In the genomic region with DNA sequence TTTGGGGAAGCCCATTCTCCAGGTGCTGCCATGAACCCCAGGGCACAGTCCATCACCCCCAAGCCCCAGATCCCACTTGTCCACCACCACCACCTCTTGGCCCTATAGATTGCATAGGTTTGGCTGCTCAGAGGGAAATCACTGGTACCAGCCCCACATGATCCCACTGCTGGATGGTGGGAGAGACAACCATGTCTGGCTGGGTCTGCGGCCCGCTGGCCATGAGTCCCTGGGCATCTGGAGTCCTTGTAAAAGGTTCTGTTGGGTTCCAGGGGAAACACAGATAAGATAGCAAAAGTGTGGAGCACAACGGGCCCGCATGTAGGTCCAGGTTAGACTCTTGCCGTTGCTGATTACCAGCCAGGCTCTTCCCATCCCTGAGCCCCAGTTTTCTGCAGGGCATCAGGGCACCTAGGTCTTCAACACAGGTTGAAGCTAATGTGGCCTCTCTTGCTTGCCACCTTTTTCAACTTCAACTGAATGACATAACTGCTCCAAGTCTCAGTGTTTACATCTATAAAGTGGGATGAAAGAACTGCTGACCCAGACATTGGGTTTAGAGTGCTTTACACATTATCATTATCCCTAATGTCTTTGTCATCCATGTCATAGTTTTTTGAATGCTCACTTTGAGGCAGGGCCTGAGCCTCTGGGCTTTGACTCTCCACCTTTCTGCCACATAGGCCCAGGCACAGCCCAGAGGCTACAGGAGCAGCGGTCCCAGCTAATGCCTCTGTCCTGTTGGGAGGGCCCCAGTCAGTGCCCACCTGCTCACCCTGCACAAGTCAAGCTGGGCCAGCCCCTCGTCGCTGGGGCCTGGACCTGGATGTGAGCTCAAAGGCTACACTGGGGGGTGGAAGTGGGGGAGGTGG, we compare ENCODE assay signal across 1 cellular context.
TF ChIP-seq lines count a peak whose summit lies in the region.

No MANE protein-coding gene starts in this region.

TF ChIP-seq in K562, 482 proteins besides CTCF, POLR2A, EP300 and RAD21 (continued from another document):
- TF ChIP-seq ZBTB40 (IDR thresholded peaks at IDR 0.05) (no peak), ZBTB40 (CRISPR knock-in tag; IDR thresholded peaks at IDR 0.05) (no peak), PCBP1 (IDR thresholded peaks at IDR 0.05; ENCODE audit: low read depth, low read length, poor library complexity, severe bottlenecking) (no peak), ETV5 (CRISPR knock-in tag; IDR thresholded peaks at IDR 0.05; ENCODE audit: low read depth) (no peak), MAFG (tag; conservative IDR thresholded peaks at IDR 0.05) (no peak), ZNF165 (CRISPR knock-in tag; IDR thresholded peaks at IDR 0.05; ENCODE audit: borderline replicate concordance) (no peak), CREM (IDR thresholded peaks at IDR 0.05; ENCODE audit: low read depth) (no peak), MEIS2 (IDR thresholded peaks at IDR 0.05; ENCODE audit: partially characterized antibody) (no peak), ZNF324 (CRISPR knock-in tag; IDR thresholded peaks at IDR 0.05) (no peak), ZNF77 (CRISPR knock-in tag; IDR thresholded peaks at IDR 0.05) (no peak), HBP1 (CRISPR knock-in tag; IDR thresholded peaks at IDR 0.05) (no peak), TARDBP (IDR thresholded peaks at IDR 0.05) (no peak), BCL6 (CRISPR knock-in tag; IDR thresholded peaks at IDR 0.05) (no peak), KDM5B (IDR thresholded peaks at IDR 0.05; ENCODE audit: insufficient replicate concordance, low read depth, low read length) (no peak), PML (IDR thresholded peaks at IDR 0.05; ENCODE audit: low read length) (no peak), BMI1 (IDR thresholded peaks at IDR 0.05; ENCODE audit: low read length) (no peak)
- TF ChIP-seq, protein P1, sequence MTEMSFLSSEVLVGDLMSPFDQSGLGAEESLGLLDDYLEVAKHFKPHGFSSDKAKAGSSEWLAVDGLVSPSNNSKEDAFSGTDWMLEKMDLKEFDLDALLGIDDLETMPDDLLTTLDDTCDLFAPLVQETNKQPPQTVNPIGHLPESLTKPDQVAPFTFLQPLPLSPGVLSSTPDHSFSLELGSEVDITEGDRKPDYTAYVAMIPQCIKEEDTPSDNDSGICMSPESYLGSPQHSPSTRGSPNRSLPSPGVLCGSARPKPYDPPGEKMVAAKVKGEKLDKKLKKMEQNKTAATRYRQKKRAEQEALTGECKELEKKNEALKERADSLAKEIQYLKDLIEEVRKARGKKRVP (CRISPR knock-in tag; IDR thresholded peaks at IDR 0.05): no peak
- TF ChIP-seq, protein P2, sequence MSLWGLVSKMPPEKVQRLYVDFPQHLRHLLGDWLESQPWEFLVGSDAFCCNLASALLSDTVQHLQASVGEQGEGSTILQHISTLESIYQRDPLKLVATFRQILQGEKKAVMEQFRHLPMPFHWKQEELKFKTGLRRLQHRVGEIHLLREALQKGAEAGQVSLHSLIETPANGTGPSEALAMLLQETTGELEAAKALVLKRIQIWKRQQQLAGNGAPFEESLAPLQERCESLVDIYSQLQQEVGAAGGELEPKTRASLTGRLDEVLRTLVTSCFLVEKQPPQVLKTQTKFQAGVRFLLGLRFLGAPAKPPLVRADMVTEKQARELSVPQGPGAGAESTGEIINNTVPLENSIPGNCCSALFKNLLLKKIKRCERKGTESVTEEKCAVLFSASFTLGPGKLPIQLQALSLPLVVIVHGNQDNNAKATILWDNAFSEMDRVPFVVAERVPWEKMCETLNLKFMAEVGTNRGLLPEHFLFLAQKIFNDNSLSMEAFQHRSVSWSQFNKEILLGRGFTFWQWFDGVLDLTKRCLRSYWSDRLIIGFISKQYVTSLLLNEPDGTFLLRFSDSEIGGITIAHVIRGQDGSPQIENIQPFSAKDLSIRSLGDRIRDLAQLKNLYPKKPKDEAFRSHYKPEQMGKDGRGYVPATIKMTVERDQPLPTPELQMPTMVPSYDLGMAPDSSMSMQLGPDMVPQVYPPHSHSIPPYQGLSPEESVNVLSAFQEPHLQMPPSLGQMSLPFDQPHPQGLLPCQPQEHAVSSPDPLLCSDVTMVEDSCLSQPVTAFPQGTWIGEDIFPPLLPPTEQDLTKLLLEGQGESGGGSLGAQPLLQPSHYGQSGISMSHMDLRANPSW (CRISPR knock-in tag; IDR thresholded peaks at IDR 0.05): no peak
- TF ChIP-seq, protein P3, sequence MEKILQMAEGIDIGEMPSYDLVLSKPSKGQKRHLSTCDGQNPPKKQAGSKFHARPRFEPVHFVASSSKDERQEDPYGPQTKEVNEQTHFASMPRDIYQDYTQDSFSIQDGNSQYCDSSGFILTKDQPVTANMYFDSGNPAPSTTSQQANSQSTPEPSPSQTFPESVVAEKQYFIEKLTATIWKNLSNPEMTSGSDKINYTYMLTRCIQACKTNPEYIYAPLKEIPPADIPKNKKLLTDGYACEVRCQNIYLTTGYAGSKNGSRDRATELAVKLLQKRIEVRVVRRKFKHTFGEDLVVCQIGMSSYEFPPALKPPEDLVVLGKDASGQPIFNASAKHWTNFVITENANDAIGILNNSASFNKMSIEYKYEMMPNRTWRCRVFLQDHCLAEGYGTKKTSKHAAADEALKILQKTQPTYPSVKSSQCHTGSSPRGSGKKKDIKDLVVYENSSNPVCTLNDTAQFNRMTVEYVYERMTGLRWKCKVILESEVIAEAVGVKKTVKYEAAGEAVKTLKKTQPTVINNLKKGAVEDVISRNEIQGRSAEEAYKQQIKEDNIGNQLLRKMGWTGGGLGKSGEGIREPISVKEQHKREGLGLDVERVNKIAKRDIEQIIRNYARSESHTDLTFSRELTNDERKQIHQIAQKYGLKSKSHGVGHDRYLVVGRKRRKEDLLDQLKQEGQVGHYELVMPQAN (IDR thresholded peaks at IDR 0.05; ENCODE audit: borderline replicate concordance): no peak
- TF ChIP-seq, protein P4, sequence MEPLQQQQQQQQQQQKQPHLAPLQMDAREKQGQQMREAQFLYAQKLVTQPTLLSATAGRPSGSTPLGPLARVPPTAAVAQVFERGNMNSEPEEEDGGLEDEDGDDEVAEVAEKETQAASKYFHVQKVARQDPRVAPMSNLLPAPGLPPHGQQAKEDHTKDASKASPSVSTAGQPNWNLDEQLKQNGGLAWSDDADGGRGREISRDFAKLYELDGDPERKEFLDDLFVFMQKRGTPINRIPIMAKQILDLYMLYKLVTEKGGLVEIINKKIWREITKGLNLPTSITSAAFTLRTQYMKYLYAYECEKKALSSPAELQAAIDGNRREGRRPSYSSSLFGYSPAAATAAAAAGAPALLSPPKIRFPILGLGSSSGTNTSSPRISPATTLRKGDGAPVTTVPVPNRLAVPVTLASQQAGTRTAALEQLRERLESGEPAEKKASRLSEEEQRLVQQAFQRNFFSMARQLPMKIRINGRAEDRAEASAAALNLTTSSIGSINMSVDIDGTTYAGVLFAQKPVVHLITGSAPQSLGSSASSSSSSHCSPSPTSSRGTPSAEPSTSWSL (CRISPR knock-in tag; IDR thresholded peaks at IDR 0.05; ENCODE audit: borderline replicate concordance): no peak
